ENCODE assay signal across 27 cellular contexts in the genomic region with DNA sequence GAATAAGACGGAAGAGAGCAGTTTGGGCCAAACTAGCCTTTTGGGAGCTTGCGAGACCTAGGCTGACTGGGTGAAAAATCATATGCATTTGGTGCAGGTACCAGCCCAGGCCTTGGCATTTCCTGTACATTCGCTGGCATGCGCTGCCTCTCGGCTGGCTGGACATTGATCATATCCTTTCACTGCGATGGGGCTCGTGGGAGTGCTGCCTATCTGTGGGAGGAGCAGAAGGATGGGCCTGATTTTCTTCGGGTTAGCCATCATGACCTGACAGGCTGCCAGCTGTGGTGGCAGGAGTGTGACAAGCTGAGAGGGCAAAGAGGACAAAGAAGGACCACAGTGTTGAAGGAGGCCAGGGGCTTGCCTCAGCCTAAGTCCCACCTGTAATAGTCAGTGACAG. TPM values are rescaled to one million over a fixed set of nuclear protein-coding genes. Genes with fewer than 3 reads are reported as not detected.
"Had no signal": no experiment of that assay in that cellular context is flagged by ENCODE, and none has a peak within 500 bp of the region (broad histone marks: within the 10 kb centered on the region; RNA-seq: fewer than 3 reads in every experiment).

No MANE protein-coding gene starts in this region.

- H3K36me3 Mint-ChIP-seq: immature natural killer cell, natural killer cell had no signal

- H3K4me2 ChIP-seq: smooth muscle cell had no signal

- H3K4me1 Mint-ChIP-seq: immature natural killer cell; natural killer cell; stimulated activated naive CD8-positive, alpha-beta T cell treated with anti-CD3 and anti-CD28 coated beads, Interleukin-15, amount 100 ng/mL, for 72 hours had no signal

- H3K27me3 Mint-ChIP-seq: stimulated activated naive CD8-positive, alpha-beta T cell treated with anti-CD3 and anti-CD28 coated beads, Interleukin-15, amount 100 ng/mL, for 72 hours; type B pancreatic cell had no signal

- ATAC-seq: effector memory CD8-positive, alpha-beta T cell; esophagus mucosa; gastroesophageal sphincter; heart left ventricle; lower lobe of right lung; natural killer cell; pancreas; stimulated activated naive CD8-positive, alpha-beta T cell treated with anti-CD3 and anti-CD28 coated beads, Interleukin-15, amount 100 ng/mL, for 72 hours had no signal

- H3K27ac Mint-ChIP-seq: effector memory CD8-positive, alpha-beta T cell; immature natural killer cell; natural killer cell; type B pancreatic cell had no signal

- FAIRE-seq: endometrium, pancreas had no signal

- H3K9me3 ChIP-seq: gastroesophageal sphincter, heart left ventricle, left ventricle myocardium inferior, lower lobe of right lung, pancreas, right lobe of liver, tibial artery had no signal

- DNase-seq: cortex of kidney; effector memory CD8-positive, alpha-beta T cell; foreskin fibroblast; hippocampal formation; immature natural killer cell; islet precursor cell; kidney glomerular epithelial cell; left colon; left ventricle myocardium inferior; lower lobe of right lung; natural killer cell; pancreas; right lobe of liver; stimulated activated CD4-positive, alpha-beta T cell treated with anti-CD3 and anti-CD28 coated beads, Interleukin-12 subunit alpha, Interleukin-12 subunit beta, amount 100 ng/mL, for 4 hours; stimulated activated CD4-positive, alpha-beta T cell treated with anti-CD3 and anti-CD28 coated beads, Interleukin-1b, Interleukin-23, amount 100 ng/mL, for 48 hours; stimulated activated CD4-positive, alpha-beta T cell treated with anti-CD3 and anti-CD28 coated beads, Interleukin-4, amount 100 ng/mL, for 1 hour; stimulated activated CD8-positive, alpha-beta memory T cell treated with anti-CD3 and anti-CD28 coated beads, Interleukin-4, amount 100 ng/mL, for 48 hours; stimulated activated naive CD4-positive, alpha-beta T cell; stimulated activated naive CD8-positive, alpha-beta T cell treated with anti-CD3 and anti-CD28 coated beads, Interleukin-15, amount 100 ng/mL, for 72 hours; tibial artery had no signal

- H3K9me3 Mint-ChIP-seq: natural killer cell had no signal

- H3K4me3 ChIP-seq: gastroesophageal sphincter, heart left ventricle, left ventricle myocardium inferior, lower lobe of right lung, pancreas, right lobe of liver, smooth muscle cell, tibial artery had no signal

- H3K36me3 ChIP-seq: gastroesophageal sphincter, heart left ventricle, left ventricle myocardium inferior, lower lobe of right lung, pancreas, right lobe of liver, tibial artery had no signal

- H3K4me1 ChIP-seq: tibial artery had no signal

- H3K27ac ChIP-seq: epithelial cell of prostate, gastroesophageal sphincter, heart left ventricle, left ventricle myocardium inferior, lower lobe of right lung, pancreas, tibial artery had no signal

- H3K4me3 Mint-ChIP-seq: effector memory CD8-positive, alpha-beta T cell; immature natural killer cell; natural killer cell; stimulated activated naive CD8-positive, alpha-beta T cell treated with anti-CD3 and anti-CD28 coated beads, Interleukin-15, amount 100 ng/mL, for 72 hours; type B pancreatic cell had no signal

- H3K27me3 ChIP-seq: gastroesophageal sphincter, heart left ventricle, pancreas, right lobe of liver, tibial artery had no signal

RNA-seq across cellular contexts. Expression of a gene that starts 14.3 kb away (rescaled TPM):
- total RNA-seq: natural killer cell had no signal
- polyA plus RNA-seq: immature natural killer cell had no signal
